34 cellular contexts compared by ENCODE assay signal in genomic region chr21:37868446-37868845, GRCh38. TPM values are rescaled to one million over a fixed set of nuclear protein-coding genes. Genes with fewer than 3 reads are reported as not detected.
"Had no signal": no experiment of that assay in that cellular context is flagged by ENCODE, and none has a peak within 500 bp of the region (broad histone marks: within the 10 kb centered on the region; RNA-seq: fewer than 3 reads in every experiment).

No MANE protein-coding gene starts in this region.

- H3K4me1 Mint-ChIP-seq: activated CD4-positive, alpha-beta T cell treated with anti-CD3 and anti-CD28 coated beads, Interleukin-2, amount 10 ng/mL, durations not matched to agents 24 days and 14 days; immature natural killer cell; mesothelial cell of epicardium; neural crest cell had no signal

- DNase-seq: activated CD4-positive, alpha-beta memory T cell treated with anti-CD3 and anti-CD28 coated beads for 36 hours; activated CD4-positive, alpha-beta T cell treated with anti-CD3 and anti-CD28 coated beads, Interleukin-2, amount 10 ng/mL, durations not matched to agents 24 days and 14 days; activated CD8-positive, alpha-beta memory T cell treated with anti-CD3 and anti-CD28 coated beads, Interleukin-2, amount 50 U/mL, for 48 hours; activated gamma-delta T cell treated with Interleukin-2 at 50 U/mL for 16 hours; activated naive CD4-positive, alpha-beta T cell treated with anti-CD3 and anti-CD28 coated beads, Interleukin-2, amount 50 U/mL, for 16 hours; activated T-cell treated with anti-CD3 and anti-CD28 coated beads, Interleukin-2, amount 50 U/mL, for 24 hours; amniotic stem cell; caudate nucleus; dermis blood vessel endothelial cell; effector CD4-positive, alpha-beta T cell; heart left ventricle; hypothalamus; immature natural killer cell; kidney; left colon; naive thymus-derived CD8-positive, alpha-beta T cell; nucleus accumbens; stimulated activated CD4-positive, alpha-beta T cell treated with anti-CD3 and anti-CD28 coated beads, Interleukin-2, amount 100 ng/mL, for 48 hours; stimulated activated naive CD8-positive, alpha-beta T cell treated with anti-CD3 and anti-CD28 coated beads, Interleukin-15, Interleukin-2, amounts not matched to agents 100 U/mL and 50 U/mL, for 24 hours; SW 1271; T-helper 9 cell; testis; transverse colon; WERI-Rb-1 had no signal

- H3K36me3 Mint-ChIP-seq: activated CD4-positive, alpha-beta memory T cell treated with anti-CD3 and anti-CD28 coated beads for 36 hours; immature natural killer cell; mesothelial cell of epicardium; naive thymus-derived CD8-positive, alpha-beta T cell had no signal

- H3K9me3 ChIP-seq: esophagus muscularis mucosa, gastroesophageal sphincter, heart left ventricle, right atrium auricular region, testis, transverse colon had no signal

- H3K27ac ChIP-seq: esophagus muscularis mucosa, gastroesophageal sphincter, heart left ventricle, right atrium auricular region, testis, transverse colon, WERI-Rb-1 had no signal

- H3K27me3 ChIP-seq: right atrium auricular region, testis had no signal

- H3K4me3 ChIP-seq: esophagus muscularis mucosa, gastroesophageal sphincter, heart left ventricle, right atrium auricular region, testis, transverse colon had no signal

- ATAC-seq: activated CD4-positive, CD25-positive, alpha-beta regulatory T cell treated with anti-CD3 and anti-CD28 coated beads, Interleukin-2, amount 50 U/mL, for 24 hours; gastroesophageal sphincter; heart left ventricle; left colon; naive thymus-derived CD8-positive, alpha-beta T cell; stimulated activated naive CD8-positive, alpha-beta T cell treated with anti-CD3 and anti-CD28 coated beads, Interleukin-15, Interleukin-2, amounts not matched to agents 100 U/mL and 50 U/mL, for 24 hours had no signal

- H3K4me3 Mint-ChIP-seq: activated CD4-positive, alpha-beta memory T cell treated with anti-CD3 and anti-CD28 coated beads for 36 hours; activated CD4-positive, alpha-beta T cell treated with anti-CD3 and anti-CD28 coated beads, Interleukin-2, amount 10 ng/mL, durations not matched to agents 24 days and 14 days; activated T-cell treated with anti-CD3 and anti-CD28 coated beads, Interleukin-2, amount 50 U/mL, for 24 hours; immature natural killer cell; mesothelial cell of epicardium; naive thymus-derived CD8-positive, alpha-beta T cell; neural crest cell; T-helper 1 cell treated with Interleukin-12 subunit alpha and Interleukin-12 subunit beta and Interleukin-4 antibody, amounts not matched to agents 30 μg/mL and 1 μg/mL, for 36 hours had no signal

- H3K27ac Mint-ChIP-seq: activated CD4-positive, alpha-beta memory T cell treated with anti-CD3 and anti-CD28 coated beads for 36 hours; activated CD4-positive, alpha-beta T cell treated with anti-CD3 and anti-CD28 coated beads, Interleukin-2, amount 10 ng/mL, durations not matched to agents 24 days and 14 days; activated T-cell treated with anti-CD3 and anti-CD28 coated beads, Interleukin-2, amount 50 U/mL, for 24 hours; immature natural killer cell; mesothelial cell of epicardium; naive thymus-derived CD8-positive, alpha-beta T cell; T-helper 1 cell treated with Interleukin-12 subunit alpha and Interleukin-12 subunit beta and Interleukin-4 antibody, amounts not matched to agents 30 μg/mL and 1 μg/mL, for 36 hours had no signal

- H3K9me3 Mint-ChIP-seq: activated CD4-positive, alpha-beta memory T cell treated with anti-CD3 and anti-CD28 coated beads for 36 hours; activated CD4-positive, alpha-beta T cell treated with anti-CD3 and anti-CD28 coated beads, Interleukin-2, amount 10 ng/mL, durations not matched to agents 24 days and 14 days; activated T-cell treated with anti-CD3 and anti-CD28 coated beads, Interleukin-2, amount 50 U/mL, for 24 hours; immature natural killer cell; mesothelial cell of epicardium; naive thymus-derived CD8-positive, alpha-beta T cell; neural crest cell; T-helper 1 cell treated with Interleukin-12 subunit alpha and Interleukin-12 subunit beta and Interleukin-4 antibody, amounts not matched to agents 30 μg/mL and 1 μg/mL, for 36 hours had no signal

- H3K4me1 ChIP-seq: esophagus muscularis mucosa, gastroesophageal sphincter, right atrium auricular region, testis, transverse colon had no signal

- H3K36me3 ChIP-seq: esophagus muscularis mucosa, gastroesophageal sphincter, heart left ventricle, right atrium auricular region, transverse colon, WERI-Rb-1 had no signal

RNA-seq across cellular contexts. Expression of gene KCNJ6, which starts 47.8 kb away (rescaled TPM):
- total RNA-seq: activated CD4-positive, alpha-beta memory T cell treated with anti-CD3 and anti-CD28 coated beads for 36 hours; activated CD4-positive, alpha-beta T cell treated with anti-CD3 and anti-CD28 coated beads, Interleukin-2, amount 10 ng/mL, durations not matched to agents 24 days and 14 days; activated CD8-positive, alpha-beta memory T cell treated with anti-CD3 and anti-CD28 coated beads for 36 hours; heart left ventricle; liver; mammary epithelial cell; naive thymus-derived CD8-positive, alpha-beta T cell; right atrium auricular region had no signal
- polyA plus RNA-seq: heart left ventricle; immature natural killer cell; naive thymus-derived CD8-positive, alpha-beta T cell had no signal
